1 cellular context compared by ENCODE assay signal in the genomic region with DNA sequence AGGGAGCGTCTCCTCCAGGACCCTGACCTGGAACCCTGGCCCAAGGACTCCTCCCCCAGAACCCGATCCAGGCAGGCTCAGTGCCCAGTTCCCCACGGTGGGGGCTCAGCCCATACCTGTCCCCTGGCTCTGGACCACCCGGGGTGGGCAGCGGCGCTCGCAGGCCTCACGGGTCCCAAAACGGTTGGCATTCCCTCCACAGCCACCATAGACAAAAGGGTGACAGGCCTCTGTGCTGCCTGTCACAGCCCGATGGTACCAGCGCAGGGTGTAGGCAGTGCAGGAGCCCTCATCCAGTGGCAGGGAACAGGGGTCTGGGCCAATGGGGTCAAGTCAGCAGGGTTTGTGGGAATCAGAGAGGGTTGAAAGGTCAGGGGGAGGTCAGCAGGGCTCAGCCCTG.
TF ChIP-seq lines count a peak whose summit lies in the region.

No MANE protein-coding gene starts in this region.

TF ChIP-seq in IMR-90, 13 proteins besides CTCF, POLR2A, EP300 and RAD21 (continued from another document):
- TF ChIP-seq SMC3 (IDR thresholded peaks at IDR 0.05; ENCODE audit: low read depth, low read length): no peak
- no peak for TF ChIP-seq NFE2L2 (IDR thresholded peaks at IDR 0.05; ENCODE audit: low read depth, low read length)
- TF ChIP-seq CHD1 (IDR thresholded peaks at IDR 0.05; ENCODE audit: low read depth, low read length): no peak
- TF ChIP-seq, protein P1, sequence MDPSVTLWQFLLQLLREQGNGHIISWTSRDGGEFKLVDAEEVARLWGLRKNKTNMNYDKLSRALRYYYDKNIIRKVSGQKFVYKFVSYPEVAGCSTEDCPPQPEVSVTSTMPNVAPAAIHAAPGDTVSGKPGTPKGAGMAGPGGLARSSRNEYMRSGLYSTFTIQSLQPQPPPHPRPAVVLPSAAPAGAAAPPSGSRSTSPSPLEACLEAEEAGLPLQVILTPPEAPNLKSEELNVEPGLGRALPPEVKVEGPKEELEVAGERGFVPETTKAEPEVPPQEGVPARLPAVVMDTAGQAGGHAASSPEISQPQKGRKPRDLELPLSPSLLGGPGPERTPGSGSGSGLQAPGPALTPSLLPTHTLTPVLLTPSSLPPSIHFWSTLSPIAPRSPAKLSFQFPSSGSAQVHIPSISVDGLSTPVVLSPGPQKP (IDR thresholded peaks at IDR 0.05; ENCODE audit: borderline replicate concordance, low read depth, low read length): no peak
TF ChIP-seq in IMR-90: peak in this region for 0.
